ENCODE assay signal across 22 cellular contexts in genomic region chr18:65988972-65989371, GRCh38.
"Had no signal": no experiment of that assay in that cellular context is flagged by ENCODE, and none has a peak within 500 bp of the region (broad histone marks: within the 10 kb centered on the region; RNA-seq: fewer than 3 reads in every experiment).

No MANE protein-coding gene starts in this region.

- H3K36me3 ChIP-seq: colonic mucosa, left ventricle myocardium inferior, lower lobe of right lung, pancreas, tibial nerve had no signal

- H3K27ac ChIP-seq: colonic mucosa, foreskin keratinocyte, hepatocyte, left ventricle myocardium inferior, lower lobe of right lung, pancreas, skin epidermis, testis, tibial nerve had no signal

- H3K9me3 Mint-ChIP-seq: memory B cell, mesothelial cell of epicardium had no signal

- H3K79me2 ChIP-seq: hepatocyte had no signal

- H3K27me3 ChIP-seq: colonic mucosa, foreskin keratinocyte, hepatocyte, pancreas, testis, tibial nerve had no signal

- H3K27me3 Mint-ChIP-seq: memory B cell; natural killer cell treated with Interleukin-12 subunit alpha and Interleukin-12 subunit beta and Interleukin-15 and Interleukin-18, amount 100 ng/mL, for 72 hours; progenitor cell of endocrine pancreas had no signal

- H3K4me3 Mint-ChIP-seq: memory B cell; mesothelial cell of epicardium; natural killer cell treated with Interleukin-12 subunit alpha and Interleukin-12 subunit beta and Interleukin-15 and Interleukin-18, amount 100 ng/mL, for 72 hours had no signal

- ATAC-seq: foreskin keratinocyte; left cardiac atrium; lower lobe of right lung; natural killer cell treated with Interleukin-12 subunit alpha and Interleukin-12 subunit beta and Interleukin-15 and Interleukin-18, amount 100 ng/mL, for 72 hours; pancreas; sciatic nerve had no signal

- H3K4me1 ChIP-seq: colonic mucosa, foreskin keratinocyte, left ventricle myocardium inferior, lower lobe of right lung, pancreas, testis, tibial nerve had no signal

- H3K4me2 ChIP-seq: hepatocyte had no signal

- DNase-seq: colonic mucosa; dermis blood vessel endothelial cell; erythroblast; foreskin keratinocyte; head of caudate nucleus; kidney; left cardiac atrium; left ventricle myocardium inferior; lower lobe of right lung; occipital lobe; pancreas; stimulated activated CD4-positive, alpha-beta T cell treated with anti-CD3 and anti-CD28 coated beads, Interleukin-12 subunit alpha, Interleukin-12 subunit beta, amount 100 ng/mL, for 4 hours; stimulated activated naive CD4-positive, alpha-beta T cell treated with Interleukin-2 at 50 U/mL for 16 hours; testis had no signal

- H3K9me3 ChIP-seq: colonic mucosa, left ventricle myocardium inferior, lower lobe of right lung, pancreas, testis, tibial nerve had no signal

- H3K4me1 Mint-ChIP-seq: memory B cell, mesothelial cell of epicardium had no signal

- H3K36me3 Mint-ChIP-seq: memory B cell; mesothelial cell of epicardium; natural killer cell treated with Interleukin-12 subunit alpha and Interleukin-12 subunit beta and Interleukin-15 and Interleukin-18, amount 100 ng/mL, for 72 hours had no signal

- H2AFZ ChIP-seq: hepatocyte had no signal

- H3K27ac Mint-ChIP-seq: memory B cell; mesothelial cell of epicardium; natural killer cell treated with Interleukin-12 subunit alpha and Interleukin-12 subunit beta and Interleukin-15 and Interleukin-18, amount 100 ng/mL, for 72 hours; progenitor cell of endocrine pancreas had no signal

- H3K4me3 ChIP-seq: colonic mucosa, hepatocyte, left ventricle myocardium inferior, lower lobe of right lung, pancreas, skin epidermis, testis, tibial nerve had no signal
